In the genomic region with DNA sequence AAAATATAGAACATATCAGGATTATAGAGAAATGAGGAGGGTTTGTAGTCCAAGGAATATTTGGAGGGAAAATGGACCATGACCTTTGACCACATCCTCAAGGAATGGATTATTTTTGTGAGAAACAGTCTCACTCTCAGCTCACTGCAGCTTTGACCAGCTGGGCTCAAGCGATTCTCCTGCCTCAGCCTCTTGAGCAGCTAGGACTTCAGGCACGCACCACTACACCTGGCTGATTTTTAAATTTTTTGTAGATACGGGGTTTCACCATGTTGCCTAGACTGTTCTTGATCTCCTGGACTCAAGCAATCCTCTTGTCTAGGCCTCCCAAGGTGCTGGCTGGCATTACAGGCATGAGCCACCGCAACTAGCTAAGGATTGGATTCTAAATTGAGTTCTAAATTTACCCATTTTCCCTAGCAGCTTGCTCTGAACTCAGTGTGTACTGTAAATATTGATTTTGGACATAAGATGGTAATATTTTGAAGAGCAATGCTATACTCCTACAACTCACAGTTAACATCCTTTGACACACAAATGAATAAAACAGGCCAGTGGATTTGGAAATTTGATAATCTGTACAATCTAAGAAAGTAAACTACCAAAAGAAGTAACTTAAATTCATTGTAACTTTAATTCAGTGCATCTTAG, we compare ENCODE assay signal across 20 cellular contexts.
A peak's percentile ranks its signal among the peaks of the same experiment; 100 is the strongest.
DNase-seq lines count a peak whose midpoint lies in the region; ATAC-seq and TF ChIP-seq lines count a peak whose summit lies in the region.
"Had no signal": no experiment of that assay in that cellular context is flagged by ENCODE, and none has a peak within 500 bp of the region (broad histone marks: within the 10 kb centered on the region; RNA-seq: fewer than 3 reads in every experiment).

No MANE protein-coding gene starts in this region.

- DNase-seq in A673 (ENCODE audit: low spot score) (no peak), DMS53 treated with DMSO at 0.1 percent for 48 hours (lab: John Stamatoyannopoulos, UW; ENCODE audit: unreplicated experiment) (peak; percentile 22), LNCaP clone FGC (ENCODE audit: low read depth) (peak; percentile 88), nephron progenitor cell (no peak), ACHN (no peak), activated gamma-delta T cell treated with Interleukin-2 at 50 U/mL for 16 hours (no peak), SKM-1 treated with dmso at 0.1 percent for 144 hours (lab: John Stamatoyannopoulos, UW; ENCODE audit: unreplicated experiment) (no peak)
- DNase-seq: AML-193, COR-L47, DMS153, GM23248, Kasumi-1, NCI-H1092 treated with DMSO at 0.1 percent for 48 hours, NCI-H146, NCI-H2081 treated with DMSO at 0.1 percent for 48 hours, SHP77 had no signal

- in situ Hi-C loops in ACHN (cut with HindIII; ENCODE audit: low pct_ligation_motif_present, low pct_unique_long_range_greater_than_20kb, low sequenced_read_pairs) = no loop called here

- BruUV-seq in A673 (replicated peaks; lab: Mats Ljungman, UMichigan) = no TSS peak

- H3K27ac Mint-ChIP-seq in nephron progenitor cell = peak overlapping the region; percentile 92
- H3K27ac Mint-ChIP-seq: IgD-negative memory B cell had no signal

- H3K36me3 Mint-ChIP-seq in nephron progenitor cell (ENCODE audit: low read depth) = peaks cover 79% of the 10 kb centered on the region

- H3K4me1 Mint-ChIP-seq in nephron progenitor cell = peaks cover 16% of the 10 kb centered on the region

- no peaks in the 10 kb centered on the region for H3K27me3 ChIP-seq in A673 (replicated peaks; ENCODE audit: insufficient read depth, low read depth, low read length, poor library complexity)

- peaks cover under 1% of the 10 kb centered on the region for H3K4me1 ChIP-seq in A673 (ENCODE audit: insufficient read depth, low read length, poor library complexity, severe bottlenecking)

- peaks cover 13% of the 10 kb centered on the region for H3K9me3 Mint-ChIP-seq in nephron progenitor cell
- H3K9me3 Mint-ChIP-seq: IgD-negative memory B cell had no signal

- H3K27ac ChIP-seq in A673 (ENCODE audit: low read depth, low read length, poor library complexity, severe bottlenecking) = peak overlapping the region; percentile 4
- H3K27ac ChIP-seq: GM23248, SK-N-MC had no signal

- H3K9me3 ChIP-seq in A673 (ENCODE audit: low read depth, low read length, poor library complexity, severe bottlenecking) = no peaks in the 10 kb centered on the region

- no peak overlapping the region for H3K4me3 Mint-ChIP-seq in nephron progenitor cell
- H3K4me3 Mint-ChIP-seq: IgD-negative memory B cell had no signal

- no peak overlapping the region for H3K4me3 ChIP-seq in A673 (ENCODE audit: low read depth, low read length, poor library complexity, severe bottlenecking)
- H3K4me3 ChIP-seq in LNCaP clone FGC (ENCODE audit: low read depth, low read length) = no peak overlapping the region
- H3K4me3 ChIP-seq: GM23248, SK-N-MC had no signal

- TF ChIP-seq CTCF in A673 (conservative IDR thresholded peaks at IDR 0.05; ENCODE audit: low read depth, low read length) = no peak
- no peak for TF ChIP-seq CTCF in LNCaP clone FGC (IDR thresholded peaks at IDR 0.05; ENCODE audit: control insufficient read depth, extremely low read depth, insufficient read depth)
- TF ChIP-seq CTCF in nephron progenitor cell (IDR thresholded peaks at IDR 0.05) = no peak

- CTCF ChIA-PET in A673 (lab: Charles Lee) = no interaction called here

- H3K27me3 Mint-ChIP-seq in nephron progenitor cell (ENCODE audit: low read depth, poor library complexity) = peaks cover 5% of the 10 kb centered on the region
- H3K27me3 Mint-ChIP-seq: IgD-negative memory B cell had no signal

- H3K36me3 ChIP-seq in A673 (ENCODE audit: insufficient read depth, low read length, poor library complexity, severe bottlenecking) = no peaks in the 10 kb centered on the region

- no peak for ATAC-seq in GM18502 (IDR thresholded peaks at IDR 0.05; ENCODE audit: poor library complexity, unreplicated experiment)
- ATAC-seq: HCT116 had no signal

- POLR2A ChIA-PET in A673 (lab: Charles Lee; ENCODE audit: low non-redundant PET) = no interaction called here

- intact Hi-C loops in A673 (cut with micrococcal nuclease; ENCODE audit: unreplicated experiment) = no loop called here

Comparison
In these comparisons a context has a peak if more than half of its experiments do, and no peak if none do; other contexts are left out.
1. DNase-seq: peak in DMS53 treated with DMSO at 0.1 percent for 48 hours (single experiment) and LNCaP clone FGC (single experiment); none in A673 (single experiment), nephron progenitor cell (single experiment), ACHN (single experiment), activated gamma-delta T cell treated with Interleukin-2 at 50 U/mL for 16 hours (single experiment) and SKM-1 treated with dmso at 0.1 percent for 144 hours (single experiment).